ENCODE assay signal across 9 cellular contexts in genomic region chr12:94648578-94648977, GRCh38. TPM values are rescaled to one million over a fixed set of nuclear protein-coding genes. Genes with fewer than 3 reads are reported as not detected.
DNase-seq lines count a peak whose midpoint lies in the region; ATAC-seq and TF ChIP-seq lines count a peak whose summit lies in the region.
"Had no signal": no experiment of that assay in that cellular context is flagged by ENCODE, and none has a peak within 500 bp of the region (broad histone marks: within the 10 kb centered on the region; RNA-seq: fewer than 3 reads in every experiment).

No MANE protein-coding gene starts in this region.

- H3K27ac ChIP-seq in muscle layer of duodenum (ENCODE audit: low read length) (no peak overlapping the region), tibial artery (no peak overlapping the region), testis (no peak overlapping the region)

- H3K27ac Mint-ChIP-seq in activated T-cell treated with anti-CD3 and anti-CD28 coated beads, Interleukin-2, amount 50 U/mL, for 72 hours = peak overlapping the region; percentile 64
- no peak overlapping the region for H3K27ac Mint-ChIP-seq in central memory CD8-positive, alpha-beta T cell (ENCODE audit: low read depth)
- H3K27ac Mint-ChIP-seq: activated naive CD8-positive, alpha-beta T cell treated with anti-CD3 and anti-CD28 coated beads, Interleukin-2, amount 10 ng/mL, durations not matched to agents 7 days and 5 days had no signal

- H3K27me3 ChIP-seq in muscle layer of duodenum (ENCODE audit: low read depth, low read length) = no peaks in the 10 kb centered on the region
- H3K27me3 ChIP-seq in tibial artery = no peaks in the 10 kb centered on the region
- no peaks in the 10 kb centered on the region for H3K27me3 ChIP-seq in testis

- peak overlapping the region; percentile 85 to 90 for H3K4me3 Mint-ChIP-seq in activated T-cell treated with anti-CD3 and anti-CD28 coated beads, Interleukin-2, amount 50 U/mL, for 72 hours
- H3K4me3 Mint-ChIP-seq in central memory CD8-positive, alpha-beta T cell = peak overlapping the region; percentile 90

- no peak for ATAC-seq in activated T-cell treated with anti-CD3 and anti-CD28 coated beads, Interleukin-2, amount 50 U/mL, for 72 hours (replicated peaks in 1 of 2)
- no peak for ATAC-seq in central memory CD8-positive, alpha-beta T cell (replicated peaks; ENCODE audit: extremely low read depth, poor library complexity, severe bottlenecking)
- ATAC-seq in HG03095 (IDR thresholded peaks at IDR 0.05; ENCODE audit: unreplicated experiment) = no peak

- H3K9me3 Mint-ChIP-seq in activated T-cell treated with anti-CD3 and anti-CD28 coated beads, Interleukin-2, amount 50 U/mL, for 72 hours = no peaks in the 10 kb centered on the region
- H3K9me3 Mint-ChIP-seq in central memory CD8-positive, alpha-beta T cell = no peaks in the 10 kb centered on the region
- H3K9me3 Mint-ChIP-seq: activated naive CD8-positive, alpha-beta T cell treated with anti-CD3 and anti-CD28 coated beads, Interleukin-2, amount 10 ng/mL, durations not matched to agents 7 days and 5 days had no signal

- H3K9me3 ChIP-seq in muscle layer of duodenum (ENCODE audit: control insufficient read depth in 1 of 2, low read length in 2 of 2) (no peaks in the 10 kb centered on the region), tibial artery (no peaks in the 10 kb centered on the region), testis (no peaks in the 10 kb centered on the region)

- no peak for DNase-seq in activated T-cell treated with anti-CD3 and anti-CD28 coated beads, Interleukin-2, amount 50 U/mL, for 72 hours
- no peak for DNase-seq in activated T-cell treated with anti-CD3 and anti-CD28 coated beads for 4 hours
- no peak for DNase-seq in central memory CD8-positive, alpha-beta T cell (ENCODE audit: low spot score in 2 of 2)
- DNase-seq in tibial artery = no peak
- no peak for DNase-seq in testis
- DNase-seq in kidney glomerular epithelial cell (lab: John Stamatoyannopoulos, UW) = no peak
- DNase-seq: activated naive CD8-positive, alpha-beta T cell treated with anti-CD3 and anti-CD28 coated beads, Interleukin-2, amount 10 ng/mL, durations not matched to agents 7 days and 5 days had no signal

- H3K36me3 ChIP-seq in muscle layer of duodenum (ENCODE audit: control insufficient read depth in 1 of 2, insufficient read depth in 2 of 2, low read length in 2 of 2) (no peaks in the 10 kb centered on the region), tibial artery (no peaks in the 10 kb centered on the region), testis (ENCODE audit: low read depth, missing control alignments) (no peaks in the 10 kb centered on the region)

- H3K36me3 Mint-ChIP-seq in activated T-cell treated with anti-CD3 and anti-CD28 coated beads, Interleukin-2, amount 50 U/mL, for 72 hours (ENCODE audit: insufficient read depth in 2 of 2) = peaks cover 0 to 6% of the 10 kb centered on the region in 2 donors
- peaks cover 2% of the 10 kb centered on the region for H3K36me3 Mint-ChIP-seq in central memory CD8-positive, alpha-beta T cell (ENCODE audit: insufficient read depth)
- H3K36me3 Mint-ChIP-seq: activated naive CD8-positive, alpha-beta T cell treated with anti-CD3 and anti-CD28 coated beads, Interleukin-2, amount 10 ng/mL, durations not matched to agents 7 days and 5 days had no signal

- H3K4me1 ChIP-seq in muscle layer of duodenum (ENCODE audit: control insufficient read depth in 1 of 2, insufficient read depth in 2 of 2, low read length in 2 of 2) = peaks cover 0 to 15% of the 10 kb centered on the region in 2 donors
- peaks cover 0 to 11% (median 3%) of the 10 kb centered on the region in 4 donors for H3K4me1 ChIP-seq in tibial artery
- no peaks in the 10 kb centered on the region for H3K4me1 ChIP-seq in testis

- intact Hi-C loops in tibial artery (cut with DNase I; ENCODE audit: low total_unique reads) = loop anchor here (10.0 kb wide), 1 partner anchor 76 kb away; no protein-coding TSS in a partner anchor
- intact Hi-C loops in testis (cut with DNase I; ENCODE audit: low total_unique reads) = no loop called here

- H3K4me3 ChIP-seq in muscle layer of duodenum (ENCODE audit: low read depth in 1 of 2, low read length in 2 of 2) (peak overlapping the region; percentile 76 to 85), tibial artery (peak overlapping the region; percentile 68 to 75), testis (peak overlapping the region in 1 of 2 donors; percentile 74)

- no peak for TF ChIP-seq CTCF in tibial artery (IDR thresholded peaks at IDR 0.05)
- no peak for TF ChIP-seq CTCF in testis (IDR thresholded peaks at IDR 0.05)

- 52 to 76% methylated on average over 4 of the region's 4 CpGs for WGBS in testis, 2 donors

- peaks cover 27% of the 10 kb centered on the region for H3K4me1 Mint-ChIP-seq in activated T-cell treated with anti-CD3 and anti-CD28 coated beads, Interleukin-2, amount 50 U/mL, for 72 hours (ENCODE audit: low read depth)
- peaks cover 47% of the 10 kb centered on the region for H3K4me1 Mint-ChIP-seq in central memory CD8-positive, alpha-beta T cell

- TF ChIP-seq POLR2A in testis (IDR thresholded peaks at IDR 0.05) = no peak

- H3K27me3 Mint-ChIP-seq in activated T-cell treated with anti-CD3 and anti-CD28 coated beads, Interleukin-2, amount 50 U/mL, for 72 hours (ENCODE audit: low read depth) = peaks cover 84% of the 10 kb centered on the region
- H3K27me3 Mint-ChIP-seq in central memory CD8-positive, alpha-beta T cell = peaks cover 20% of the 10 kb centered on the region

RNA-seq across cellular contexts. Expression of gene TMCC3, which starts 1.8 kb away (rescaled TPM):
- total RNA-seq in activated T-cell treated with anti-CD3 and anti-CD28 coated beads, Interleukin-2, amount 50 U/mL, for 72 hours = 1 to 10 TPM in 1 of 2 donors, under 1 TPM in 1; 0.77 to 1.6 TPM
- total RNA-seq in testis = 1 to 10 TPM; 5.1 to 6.4 TPM
- polyA plus RNA-seq in testis (ENCODE audit: insufficient read depth, low read depth, low replicate concordance) = 3.4 TPM
